8 cellular contexts compared by ENCODE assay signal in the genomic region with DNA sequence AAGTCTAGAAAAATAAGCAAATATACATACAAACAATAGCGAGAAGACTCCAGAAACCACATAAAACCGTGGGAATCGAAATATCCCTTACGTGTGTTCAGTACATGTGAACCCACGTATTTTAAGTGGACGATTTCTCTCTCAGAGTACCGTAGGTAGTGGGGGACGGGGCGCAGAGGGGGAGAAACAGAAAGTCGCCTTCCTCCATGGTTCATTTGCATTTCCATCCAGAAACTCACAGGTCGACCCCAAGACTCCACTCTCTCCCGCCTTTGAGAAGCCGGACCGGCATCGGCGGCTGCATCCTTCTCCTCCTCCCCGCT. TPM values are rescaled to one million over a fixed set of nuclear protein-coding genes. Genes with fewer than 3 reads are reported as not detected.
A peak's percentile ranks its signal among the peaks of the same experiment; 100 is the strongest.
DNase-seq lines count a peak whose midpoint lies in the region; ATAC-seq and TF ChIP-seq lines count a peak whose summit lies in the region.

No MANE protein-coding gene starts in this region.

- H3K4me1 ChIP-seq in gastroesophageal sphincter (peaks cover 0 to 26% (median 0%) of the 10 kb centered on the region in 3 donors), skeletal muscle satellite cell (ENCODE audit: control insufficient read depth, insufficient read depth, low read length) (peaks cover 12% of the 10 kb centered on the region)

- H3K27ac Mint-ChIP-seq in T-helper 17 cell, result peak overlapping the region; percentile 79

- TF ChIP-seq CTCF in gastroesophageal sphincter (IDR thresholded peaks at IDR 0.05), result peak in 1 of 4 experiments; percentile 7

- WGBS in gastroesophageal sphincter (ENCODE audit: low coverage in 1 of 2), 2 donors, result 5 to 11% methylated on average over 6 to 13 of the region's 17 CpGs

- ATAC-seq in GM21786 (IDR thresholded peaks at IDR 0.05; ENCODE audit: unreplicated experiment) (peak; percentile 7), T-helper 17 cell (no peak), gastroesophageal sphincter (no peak), GM21576 (IDR thresholded peaks at IDR 0.05; ENCODE audit: unreplicated experiment) (no peak), GM18520 (IDR thresholded peaks at IDR 0.05; ENCODE audit: unreplicated experiment) (no peak), HG03175 (IDR thresholded peaks at IDR 0.05; ENCODE audit: unreplicated experiment) (no peak)

- H3K27me3 Mint-ChIP-seq in T-helper 17 cell, result no peaks in the 10 kb centered on the region

- H3K9ac ChIP-seq in skeletal muscle satellite cell (ENCODE audit: low read depth, low read length), result peak overlapping the region; percentile 44

- DNase-seq in T-helper 17 cell, result no peak
- no peak for DNase-seq in activated CD8-positive, alpha-beta memory T cell treated with anti-CD3 and anti-CD28 coated beads, Interleukin-2, amount 50 U/mL, for 4 hours

- H3K27me3 ChIP-seq in gastroesophageal sphincter, result no peaks in the 10 kb centered on the region
- H3K27me3 ChIP-seq in skeletal muscle satellite cell (ENCODE audit: control insufficient read depth, insufficient read depth, low read length), result no peaks in the 10 kb centered on the region

- H3K4me1 Mint-ChIP-seq in T-helper 17 cell, result peaks cover 32% of the 10 kb centered on the region

- peak overlapping the region; percentile 94 for H3K4me3 Mint-ChIP-seq in T-helper 17 cell

- H3K36me3 Mint-ChIP-seq in T-helper 17 cell (ENCODE audit: low read depth), result no peaks in the 10 kb centered on the region

- H3K36me3 ChIP-seq in gastroesophageal sphincter, result no peaks in the 10 kb centered on the region
- H3K36me3 ChIP-seq in skeletal muscle satellite cell (ENCODE audit: insufficient read depth, low read length), result no peaks in the 10 kb centered on the region

- no peak for TF ChIP-seq EP300 in gastroesophageal sphincter (IDR thresholded peaks at IDR 0.05)

- H3K27ac ChIP-seq in gastroesophageal sphincter, result peak overlapping the region in 3 of 4 donors; percentile 83 to 86 (median 86)

- peak overlapping the region; percentile 81 for H3K4me2 ChIP-seq in skeletal muscle satellite cell (ENCODE audit: low read length)

- H3K4me3 ChIP-seq in gastroesophageal sphincter, result peak overlapping the region; percentile 38 to 76
- peak overlapping the region; percentile 88 for H3K4me3 ChIP-seq in skeletal muscle satellite cell (ENCODE audit: low read length)

- no peaks in the 10 kb centered on the region for H3K9me3 ChIP-seq in T-helper 17 cell (ENCODE audit: control insufficient read depth, low read length, poor library complexity, severe bottlenecking)
- no peaks in the 10 kb centered on the region for H3K9me3 ChIP-seq in gastroesophageal sphincter
- no peaks in the 10 kb centered on the region for H3K9me3 ChIP-seq in skeletal muscle satellite cell (replicated peaks; ENCODE audit: low read length)

- no peak for TF ChIP-seq POLR2A in gastroesophageal sphincter (IDR thresholded peaks at IDR 0.05)

RNA-seq across cellular contexts. Expression of a gene that starts 0.5 kb away (rescaled TPM):
- 1 to 10 TPM; 1.7 to 2.1 TPM for total RNA-seq in T-helper 17 cell
- total RNA-seq in gastroesophageal sphincter, result 10 to 100 TPM; 10.0 to 54.7 (median 12.6) TPM
- total RNA-seq in skeletal muscle satellite cell (2012; rRNA removed), result 6.1 and 7.4 TPM in 2 replicates
